In the genomic region with DNA sequence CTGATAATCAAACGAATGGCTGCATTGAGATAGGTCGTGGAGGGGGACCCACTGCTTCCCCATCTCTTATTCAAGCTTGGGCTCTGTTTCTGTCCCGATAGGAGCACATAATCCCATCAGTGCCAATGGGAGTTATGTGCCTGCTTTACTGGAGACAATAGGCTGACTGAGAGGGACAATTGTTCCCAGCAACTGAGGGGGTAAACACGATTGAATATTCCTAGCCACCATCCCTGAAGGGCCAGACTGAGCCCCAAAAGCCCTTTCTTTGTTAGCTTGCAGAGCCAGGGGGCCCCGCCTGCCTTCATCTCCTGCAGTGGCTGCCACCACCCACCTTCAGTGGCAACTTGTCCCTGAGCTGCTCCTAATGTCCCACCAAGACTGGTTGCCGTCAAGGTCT, we compare ENCODE assay signal across 16 cellular contexts.
A peak's percentile ranks its signal among the peaks of the same experiment; 100 is the strongest.
DNase-seq lines count a peak whose midpoint lies in the region; TF ChIP-seq lines count a peak whose summit lies in the region.
"Had no signal": no experiment of that assay in that cellular context is flagged by ENCODE, and none has a peak within 500 bp of the region (broad histone marks: within the 10 kb centered on the region; RNA-seq: fewer than 3 reads in every experiment).

No MANE protein-coding gene starts in this region.

- no peak overlapping the region for H2BK15ac ChIP-seq in neuronal stem cell (ENCODE audit: low read length)

- H3K9me3 Mint-ChIP-seq in activated CD4-positive, alpha-beta T cell treated with anti-CD3 and anti-CD28 coated beads, Interleukin-2, amount 10 ng/mL, durations not matched to agents 7 days and 5 days = no peaks in the 10 kb centered on the region
- H3K9me3 Mint-ChIP-seq: GM23338 had no signal

- H3K4me3 Mint-ChIP-seq in activated CD4-positive, alpha-beta T cell treated with anti-CD3 and anti-CD28 coated beads, Interleukin-2, amount 10 ng/mL, durations not matched to agents 7 days and 5 days = no peak overlapping the region
- H3K4me3 Mint-ChIP-seq: CD4-positive, CD25-positive, alpha-beta regulatory T cell; GM23338 had no signal

- H3K27ac ChIP-seq in dorsolateral prefrontal cortex = peak overlapping the region in 49 of 59 donors; percentile 12 to 87 (median 72)
- H3K27ac ChIP-seq in layer of hippocampus (ENCODE audit: low read depth, low read length) = peak overlapping the region; percentile 63
- no peak overlapping the region for H3K27ac ChIP-seq in neuronal stem cell (replicated peaks; ENCODE audit: low read length)
- H3K27ac ChIP-seq in OCI-LY7 (ENCODE audit: low read depth, low read length, poor library complexity, severe bottlenecking) = no peak overlapping the region
- H3K27ac ChIP-seq: BLaER1 treated with 17β-estradiol and CSF1 and Interleukin-3, amounts not matched to agents 10 nM and 100 nM had no signal

- BruUV-seq in OCI-LY7 (replicated peaks; lab: Mats Ljungman, UMichigan) = no TSS peak

- TF ChIP-seq CTCF in dorsolateral prefrontal cortex (IDR thresholded peaks at IDR 0.05 in 54 of 56, conservative IDR thresholded peaks at IDR 0.05 in 2 of 56; ENCODE audit: low read depth in 1 of 56, partially characterized antibody in 56 of 56) (no peak), OCI-LY7 (conservative IDR thresholded peaks at IDR 0.05; ENCODE audit: low read length) (no peak)

- H3K36me3 ChIP-seq in neuronal stem cell (replicated peaks in 1 of 2; ENCODE audit: control insufficient read depth in 2 of 2, insufficient read depth in 2 of 2, low read length in 2 of 2) (no peaks in the 10 kb centered on the region), OCI-LY7 (ENCODE audit: insufficient read depth, low read length) (no peaks in the 10 kb centered on the region)
- H3K36me3 ChIP-seq: BLaER1 treated with 17β-estradiol and CSF1 and Interleukin-3, amounts not matched to agents 10 nM and 100 nM had no signal

- H3K79me1 ChIP-seq in neuronal stem cell (ENCODE audit: low read depth, low read length) = no peaks in the 10 kb centered on the region

- CTCF ChIA-PET in OCI-LY7 (lab: Charles Lee; ENCODE audit: unreplicated experiment) = no interaction called here
- CTCF ChIA-PET in activated CD4-positive, alpha-beta T cell treated with anti-CD3 and anti-CD28 coated beads, Interleukin-2, amount 10 ng/mL, durations not matched to agents 7 days and 5 days (lab: Charles Lee) = interaction anchor here (1.5 kb wide), 1 partner anchor 10 kb away, joined by 4 read pairs; no protein-coding TSS in a partner anchor

- intact Hi-C loops in dorsolateral prefrontal cortex (cut with DNase I) = loop anchor here in 1 of 2 donors (5.0 kb wide), 1 partner anchor 193 kb away; no protein-coding TSS in a partner anchor
- intact Hi-C loops in OCI-LY7 (cut with micrococcal nuclease; ENCODE audit: unreplicated experiment) = no loop called here

- POLR2A ChIA-PET in OCI-LY7 (lab: Charles Lee) = interaction anchor here (1.0 kb wide), 1 partner anchor 193 kb away, joined by 3 read pairs; no protein-coding TSS in a partner anchor
- POLR2A ChIA-PET in activated CD4-positive, alpha-beta T cell treated with anti-CD3 and anti-CD28 coated beads, Interleukin-2, amount 10 ng/mL, durations not matched to agents 7 days and 5 days (lab: Charles Lee) = no interaction called here

- no peak overlapping the region for H2BK12ac ChIP-seq in neuronal stem cell (ENCODE audit: low read length)

- no peaks in the 10 kb centered on the region for H3K9me2 ChIP-seq in OCI-LY7 (ENCODE audit: insufficient read depth, low read length)

- H3K4me2 ChIP-seq in neuronal stem cell (ENCODE audit: insufficient read depth, low read length, poor library complexity, severe bottlenecking) (no peak overlapping the region), OCI-LY7 (ENCODE audit: low read length) (no peak overlapping the region)
- H3K4me2 ChIP-seq: BLaER1 treated with 17β-estradiol and CSF1 and Interleukin-3, amounts not matched to agents 10 nM and 100 nM; GM23338 had no signal

- H3K4me3 ChIP-seq in dorsolateral prefrontal cortex (no peak overlapping the region), neuronal stem cell (ENCODE audit: low read length in 2 of 2) (no peak overlapping the region), OCI-LY7 (ENCODE audit: low read depth, low read length, poor library complexity, severe bottlenecking) (no peak overlapping the region)
- H3K4me3 ChIP-seq: BLaER1 treated with 17β-estradiol and CSF1 and Interleukin-3, amounts not matched to agents 10 nM and 100 nM; GM23338 had no signal

- H3K27me3 Mint-ChIP-seq in activated CD4-positive, alpha-beta T cell treated with anti-CD3 and anti-CD28 coated beads, Interleukin-2, amount 10 ng/mL, durations not matched to agents 7 days and 5 days = peaks cover 4% of the 10 kb centered on the region

- H3K4me1 ChIP-seq in neuronal stem cell (ENCODE audit: control insufficient read depth in 2 of 2, insufficient read depth in 1 of 2, low read depth in 1 of 2, low read length in 2 of 2) = peaks cover 6 to 7% of the 10 kb centered on the region in 2 donors
- no peaks in the 10 kb centered on the region for H3K4me1 ChIP-seq in OCI-LY7 (ENCODE audit: insufficient read depth, low read length, poor library complexity, severe bottlenecking)

- H2BK120ac ChIP-seq in neuronal stem cell (ENCODE audit: low read depth, low read length) = no peak overlapping the region

- H2AK5ac ChIP-seq in neuronal stem cell (ENCODE audit: low read depth, low read length) = no peak overlapping the region

- no peak overlapping the region for H3K4ac ChIP-seq in neuronal stem cell (ENCODE audit: low read length)

- no peak overlapping the region for H2AFZ ChIP-seq in neuronal stem cell (ENCODE audit: low read length)
- no peak overlapping the region for H2AFZ ChIP-seq in OCI-LY7 (ENCODE audit: low read length)
- H2AFZ ChIP-seq: GM23338 had no signal

- no peak overlapping the region for H4K91ac ChIP-seq in neuronal stem cell (ENCODE audit: low read depth, low read length, poor library complexity)

- no peak overlapping the region for H4K8ac ChIP-seq in neuronal stem cell (ENCODE audit: low read depth, low read length)

- no peaks in the 10 kb centered on the region for H3K4me1 Mint-ChIP-seq in activated CD4-positive, alpha-beta T cell treated with anti-CD3 and anti-CD28 coated beads, Interleukin-2, amount 10 ng/mL, durations not matched to agents 7 days and 5 days
- H3K4me1 Mint-ChIP-seq: CD4-positive, CD25-positive, alpha-beta regulatory T cell; GM23338 had no signal

- H3K79me2 ChIP-seq in OCI-LY7 (ENCODE audit: insufficient read depth, low read depth, low read length) = no peaks in the 10 kb centered on the region

- no peaks in the 10 kb centered on the region for H3K27me3 ChIP-seq in dorsolateral prefrontal cortex
- no peaks in the 10 kb centered on the region for H3K27me3 ChIP-seq in layer of hippocampus (ENCODE audit: control insufficient read depth, insufficient read depth, low read length)
- H3K27me3 ChIP-seq in neuronal stem cell (ENCODE audit: control insufficient read depth in 3 of 3, insufficient read depth in 3 of 3, low read depth in 1 of 3, low read length in 3 of 3) = no peaks in the 10 kb centered on the region
- H3K27me3 ChIP-seq: BLaER1 treated with 17β-estradiol and CSF1 and Interleukin-3, amounts not matched to agents 10 nM and 100 nM had no signal

- no peak overlapping the region for H3K14ac ChIP-seq in neuronal stem cell (ENCODE audit: low read length)

- no peaks in the 10 kb centered on the region for H3K36me3 Mint-ChIP-seq in activated CD4-positive, alpha-beta T cell treated with anti-CD3 and anti-CD28 coated beads, Interleukin-2, amount 10 ng/mL, durations not matched to agents 7 days and 5 days (ENCODE audit: low read depth)
- H3K36me3 Mint-ChIP-seq: CD4-positive, CD25-positive, alpha-beta regulatory T cell had no signal

- no peak overlapping the region for H3K18ac ChIP-seq in neuronal stem cell (ENCODE audit: low read length)

- no peak overlapping the region for H3K27ac Mint-ChIP-seq in activated CD4-positive, alpha-beta T cell treated with anti-CD3 and anti-CD28 coated beads, Interleukin-2, amount 10 ng/mL, durations not matched to agents 7 days and 5 days
- H3K27ac Mint-ChIP-seq: CD4-positive, CD25-positive, alpha-beta regulatory T cell; GM23338 had no signal

- no peak overlapping the region for H2BK5ac ChIP-seq in neuronal stem cell (ENCODE audit: low read length)

- no peaks in the 10 kb centered on the region for H4K20me1 ChIP-seq in OCI-LY7 (ENCODE audit: insufficient read depth, low read length)
- H4K20me1 ChIP-seq: BLaER1 treated with 17β-estradiol and CSF1 and Interleukin-3, amounts not matched to agents 10 nM and 100 nM had no signal

- DNase-seq in Ammon's horn (ENCODE audit: low spot score) = peak; percentile 53
- DNase-seq in dorsolateral prefrontal cortex = peak in 1 of 10 donors; percentile 30
- DNase-seq in neuronal stem cell (ENCODE audit: low spot score) = peak; percentile 46
- no peak for DNase-seq in KG1 (lab: John Stamatoyannopoulos, UW)
- no peak for DNase-seq in OCI-LY7 (ENCODE audit: low spot score)
- DNase-seq in NCI-H345 (lab: John Stamatoyannopoulos, UW) = no peak
- no peak for DNase-seq in activated CD4-positive, alpha-beta T cell treated with anti-CD3 and anti-CD28 coated beads, Interleukin-2, amount 10 ng/mL, durations not matched to agents 7 days and 5 days
- DNase-seq: 8988T; AML-193; Calu3; CD4-positive, CD25-positive, alpha-beta regulatory T cell; DMS 273 treated with DMSO at 0.1 percent for 48 hours; H7 had no signal

- H3K23ac ChIP-seq in neuronal stem cell (ENCODE audit: low read depth, low read length, poor library complexity) = no peak overlapping the region

- no peaks in the 10 kb centered on the region for H3K9me3 ChIP-seq in neuronal stem cell (replicated peaks in 1 of 2; ENCODE audit: control insufficient read depth in 2 of 2, insufficient read depth in 1 of 2, low read depth in 1 of 2, low read length in 2 of 2)
- no peaks in the 10 kb centered on the region for H3K9me3 ChIP-seq in OCI-LY7 (ENCODE audit: low read length)

- no CpG with 5 or more reads among the region's 6 CpGs for WGBS in neuronal stem cell (ENCODE audit: extremely low coverage in 2 of 2, insufficient read length in 2 of 2, insufficient replicate concordance in 1 of 2), 2 donors

- H3K9ac ChIP-seq in neuronal stem cell (ENCODE audit: low read depth, low read length, poor library complexity) = no peak overlapping the region
- H3K9ac ChIP-seq: BLaER1 treated with 17β-estradiol and CSF1 and Interleukin-3, amounts not matched to agents 10 nM and 100 nM had no signal

Comparison
In these comparisons a context has a peak if more than half of its experiments do, and no peak if none do; other contexts are left out.
1. DNase-seq: peak in Ammon's horn (single experiment) and neuronal stem cell (single experiment); none in KG1 (single experiment), OCI-LY7 (single experiment), NCI-H345 (single experiment) and activated CD4-positive, alpha-beta T cell treated with anti-CD3 and anti-CD28 coated beads, Interleukin-2, amount 10 ng/mL, durations not matched to agents 7 days and 5 days (single experiment).
2. H3K27ac ChIP-seq: peak in dorsolateral prefrontal cortex (49 of 59) and layer of hippocampus (single experiment); none in neuronal stem cell (single experiment) and OCI-LY7 (single experiment).